In the genomic region with DNA sequence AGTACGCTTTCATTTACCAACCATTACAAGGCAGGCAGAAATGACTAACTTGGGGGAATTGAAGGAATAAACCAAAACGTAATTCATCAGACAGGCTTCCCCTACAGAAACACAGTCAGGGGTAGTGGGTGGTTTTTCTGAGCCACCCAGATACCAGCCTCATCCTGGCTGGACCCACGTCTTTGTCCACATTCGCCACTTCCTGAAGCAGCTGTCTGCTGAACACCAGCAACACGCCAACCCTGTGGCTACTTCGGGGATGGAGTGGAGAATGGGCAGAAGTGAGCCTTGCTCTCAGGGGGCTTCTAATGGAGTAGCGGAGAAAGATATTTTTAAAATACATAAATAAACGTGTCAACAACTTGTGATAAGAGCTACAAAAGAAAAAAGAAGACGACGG, we compare ENCODE assay signal across 22 cellular contexts. TPM values are rescaled to one million over a fixed set of nuclear protein-coding genes. Genes with fewer than 3 reads are reported as not detected.
DNase-seq lines count a peak whose midpoint lies in the region; TF ChIP-seq lines count a peak whose summit lies in the region.
"Had no signal": no experiment of that assay in that cellular context is flagged by ENCODE, and none has a peak within 500 bp of the region (broad histone marks: within the 10 kb centered on the region; RNA-seq: fewer than 3 reads in every experiment).

No MANE protein-coding gene starts in this region.

- TF ChIP-seq CTCF in endothelial cell (IDR thresholded peaks at IDR 0.05; ENCODE audit: unreplicated experiment) (no peak), transverse colon (IDR thresholded peaks at IDR 0.05) (no peak)

- H3K27me3 Mint-ChIP-seq in endothelial cell (ENCODE audit: unreplicated experiment) = peaks cover 5% of the 10 kb centered on the region

- WGBS in transverse colon (ENCODE audit: low coverage in 1 of 2), 2 donors = 82 to 91% methylated on average over 2 to 10 of the region's 10 CpGs

- no peak for DNase-seq in endothelial cell (ENCODE audit: low spot score)
- no peak for DNase-seq in transverse colon
- DNase-seq in HT-29 (ENCODE audit: low spot score) = no peak
- DNase-seq in NCI-H446 treated with DMSO at 0.1 percent for 48 hours (lab: John Stamatoyannopoulos, UW) = no peak
- DNase-seq in NCI-H128 (lab: John Stamatoyannopoulos, UW; ENCODE audit: unreplicated experiment) = no peak
- DNase-seq: C1 segment of cervical spinal cord, Caco-2, H9, HFFc6, Karpas-422, MV-4-11, NCI-H1105 treated with DMSO at 0.1 percent for 48 hours, NCI-H2029, NCI-H446, NCI-H526, PC-9 had no signal

- H3K9me3 Mint-ChIP-seq in endothelial cell (ENCODE audit: unreplicated experiment) = no peaks in the 10 kb centered on the region
- H3K9me3 Mint-ChIP-seq: CD8-positive, alpha-beta T cell; GM23338; HFFc6 had no signal

- H3K36me3 Mint-ChIP-seq in endothelial cell (ENCODE audit: low read depth, unreplicated experiment) = peaks cover 5% of the 10 kb centered on the region
- H3K36me3 Mint-ChIP-seq: CD8-positive, alpha-beta T cell had no signal

- no peak overlapping the region for H3K27ac Mint-ChIP-seq in endothelial cell (ENCODE audit: unreplicated experiment)
- H3K27ac Mint-ChIP-seq: CD8-positive, alpha-beta T cell; HFFc6 had no signal

- in situ Hi-C loops in transverse colon (cut with MboI; ENCODE audit: low pct_ligation_motif_present in 1 of 4, low pct_unique_long_range_greater_than_20kb in 1 of 4, low sequenced_read_pairs in 3 of 4) = no loop called here

- H3K4me1 ChIP-seq in muscle layer of colon (ENCODE audit: insufficient read depth, low read length) (peaks cover 75% of the 10 kb centered on the region), rectal smooth muscle tissue (ENCODE audit: control insufficient read depth, insufficient read depth, low read length) (peaks cover 41% of the 10 kb centered on the region), transverse colon (peaks cover 11 to 26% (median 17%) of the 10 kb centered on the region in 4 donors)
- H3K4me1 ChIP-seq: A549, Caco-2 had no signal

- H3K4me3 ChIP-seq in muscle layer of colon (ENCODE audit: low read depth in 1 of 2, low read length in 2 of 2) = no peak overlapping the region
- no peak overlapping the region for H3K4me3 ChIP-seq in rectal smooth muscle tissue (ENCODE audit: low read length)
- no peak overlapping the region for H3K4me3 ChIP-seq in transverse colon
- H3K4me3 ChIP-seq: A549, GM23338, PC-9, SJCRH30 had no signal

- peak overlapping the region; percentile 36 for H3K27ac ChIP-seq in muscle layer of colon (ENCODE audit: low read depth, low read length)
- peak overlapping the region; percentile 79 for H3K27ac ChIP-seq in rectal smooth muscle tissue (ENCODE audit: low read depth, low read length)
- H3K27ac ChIP-seq in transverse colon = peak overlapping the region; percentile 44 to 91 (median 79)
- H3K27ac ChIP-seq: A549, PC-9, SJCRH30 had no signal

- no peaks in the 10 kb centered on the region for H3K9me3 ChIP-seq in muscle layer of colon (ENCODE audit: low read length)
- no peaks in the 10 kb centered on the region for H3K9me3 ChIP-seq in transverse colon
- H3K9me3 ChIP-seq: A549, Caco-2, SJCRH30 had no signal

- no peak for TF ChIP-seq POLR2A in transverse colon (IDR thresholded peaks at IDR 0.05)

- H3K4me1 Mint-ChIP-seq in endothelial cell (ENCODE audit: unreplicated experiment) = peaks cover 15% of the 10 kb centered on the region

- H3K9ac ChIP-seq in muscle layer of colon (ENCODE audit: low read length) (no peak overlapping the region), rectal smooth muscle tissue (ENCODE audit: low read length) (no peak overlapping the region)

- H3K36me3 ChIP-seq in muscle layer of colon (ENCODE audit: insufficient read depth, low read length) (no peaks in the 10 kb centered on the region), rectal smooth muscle tissue (ENCODE audit: control insufficient read depth, insufficient read depth, low read length) (no peaks in the 10 kb centered on the region), transverse colon (no peaks in the 10 kb centered on the region)

- H3K4me3 Mint-ChIP-seq in endothelial cell (ENCODE audit: unreplicated experiment) = peak overlapping the region; percentile 17
- H3K4me3 Mint-ChIP-seq: CD8-positive, alpha-beta T cell; GM23338; H9; HFFc6 had no signal

- H3K27me3 ChIP-seq in muscle layer of colon (ENCODE audit: control insufficient read depth in 1 of 2, insufficient read depth in 2 of 2, low read length in 2 of 2) = no peaks in the 10 kb centered on the region
- no peaks in the 10 kb centered on the region for H3K27me3 ChIP-seq in rectal smooth muscle tissue (ENCODE audit: control insufficient read depth, insufficient read depth, low read length)
- no peaks in the 10 kb centered on the region for H3K27me3 ChIP-seq in transverse colon
- H3K27me3 ChIP-seq: SJCRH30 had no signal

- intact Hi-C loops in transverse colon (cut with DNase I; ENCODE audit: low total_unique reads) = loop anchor here (1.0 kb wide), 1 partner anchor 12 kb away; no protein-coding TSS in a partner anchor

- no peak for TF ChIP-seq EP300 in transverse colon (IDR thresholded peaks at IDR 0.05; ENCODE audit: low read depth)

RNA-seq across cellular contexts. Expression of a gene that starts 40.1 kb away (rescaled TPM):
- total RNA-seq in endothelial cell (ENCODE audit: unreplicated experiment) (1.7 TPM), transverse colon (100 to 1,000 TPM in 2 of 4 donors, 10 to 100 TPM in 2; 98.3 to 414 (median 158) TPM)
- not detected in 2 replicates for total RNA-seq in HT-29 (2014; rRNA removed; shearing (Covaris generic))

Comparison
In these comparisons a context has a peak if more than half of its experiments do, and no peak if none do; other contexts are left out.
1. RNA of a gene that starts 40.1 kb away (total RNA-seq): 98.3 to 414 TPM in transverse colon; 1.7 TPM in endothelial cell (single experiment) and not detected in HT-29; every median in the first group is over 10 times any median in the second.
2. Peak in every context shown above with its lines, with median percentiles within 50 percentile points of each other: H3K27ac ChIP-seq.